In genomic region chr7:108455524-108455832, GRCh38 we compare ENCODE assay signal across 8 cellular contexts. TPM values are rescaled to one million over a fixed set of nuclear protein-coding genes. Genes with fewer than 3 reads are reported as not detected.
A peak's percentile ranks its signal among the peaks of the same experiment; 100 is the strongest.
DNase-seq lines count a peak whose midpoint lies in the region; ATAC-seq and TF ChIP-seq lines count a peak whose summit lies in the region.

No MANE protein-coding gene starts in this region.

- no peaks in the 10 kb centered on the region for H3K79me2 ChIP-seq in trophoblast cell (ENCODE audit: control insufficient read depth, insufficient read depth, low read length, poor library complexity)

- DNase-seq in heart left ventricle: peak in 1 of 5 donors; percentile 54
- no peak for DNase-seq in Right ventricle myocardium inferior (ENCODE audit: missing footprints)
- peak in 1 of 2 experiments; percentile 16 for DNase-seq in SJSA1 (ENCODE audit: low read depth in 1 of 2, low spot score in 2 of 2)
- no peak for DNase-seq in fibroblast of pulmonary artery (ENCODE audit: low read depth)
- no peak for DNase-seq in trophoblast cell
- DNase-seq in occipital lobe (lab: John Stamatoyannopoulos, UW): no peak

- no peak overlapping the region for H2AK5ac ChIP-seq in trophoblast cell (ENCODE audit: low read length)

- peaks cover 0 to 25% (median 16%) of the 10 kb centered on the region in 12 donors for H3K4me1 ChIP-seq in heart left ventricle
- peaks cover 17% of the 10 kb centered on the region for H3K4me1 ChIP-seq in SJSA1 (replicated peaks)
- peaks cover 10 to 16% of the 10 kb centered on the region in 2 experiments for H3K4me1 ChIP-seq in trophoblast cell (ENCODE audit: control insufficient read depth in 1 of 2, insufficient read depth in 2 of 2, low read length in 2 of 2)

- no peak overlapping the region for H3K4ac ChIP-seq in trophoblast cell (ENCODE audit: low read depth, low read length)

- peak overlapping the region; percentile 99 for H3K4me2 ChIP-seq in trophoblast cell (ENCODE audit: low read length)

- 1 to 3% (median 2%) methylated on average over 12 to 38 of the region's 38 CpGs for WGBS in heart left ventricle, 4 donors
- no CpG with 5 or more reads among the region's 38 CpGs for WGBS in trophoblast cell (ENCODE audit: extremely low coverage, insufficient coverage, insufficient read length)

- H3K27ac ChIP-seq in heart left ventricle (no peak overlapping the region), SJSA1 (no peak overlapping the region), trophoblast cell (ENCODE audit: low read depth, low read length) (no peak overlapping the region)

- H3K23ac ChIP-seq in trophoblast cell (ENCODE audit: low read length): no peak overlapping the region

- H2BK12ac ChIP-seq in trophoblast cell (ENCODE audit: low read length): no peak overlapping the region

- H3K4me3 ChIP-seq in heart left ventricle (peak overlapping the region; percentile 29 to 57 (median 49)), SJSA1 (peak overlapping the region; percentile 26), fibroblast of pulmonary artery (replicated peaks; ENCODE audit: low read depth, low read length) (peak overlapping the region; percentile 74), trophoblast cell (ENCODE audit: low read depth, low read length) (no peak overlapping the region)

- H3K9ac ChIP-seq in trophoblast cell (ENCODE audit: low read length): no peak overlapping the region

- H3K27me3 ChIP-seq in heart left ventricle: peaks cover 7 to 82% (median 40%) of the 10 kb centered on the region in 9 donors
- peaks cover 71% of the 10 kb centered on the region for H3K27me3 ChIP-seq in SJSA1 (replicated peaks)
- H3K27me3 ChIP-seq in trophoblast cell (ENCODE audit: insufficient read depth, low read length): peaks cover 39% of the 10 kb centered on the region

- H4K91ac ChIP-seq in trophoblast cell (ENCODE audit: low read depth, low read length): no peak overlapping the region

- no peak overlapping the region for H4K8ac ChIP-seq in trophoblast cell (ENCODE audit: low read depth, low read length)

- peak overlapping the region; percentile 26 for H4K12ac ChIP-seq in trophoblast cell (ENCODE audit: low read depth, low read length)

- no peak overlapping the region for H2AFZ ChIP-seq in trophoblast cell (ENCODE audit: insufficient read depth, low read length, poor library complexity)

- intact Hi-C loops in heart left ventricle (cut with DNase I) (loop anchor here in 3 of 10 donors (10.0 kb wide), 1 partner anchor 271 kb away; no protein-coding TSS in a partner anchor), Right ventricle myocardium inferior (cut with DNase I) (no loop called here)

- no peak overlapping the region for H2BK5ac ChIP-seq in trophoblast cell (ENCODE audit: low read depth, low read length, poor library complexity)

- TF ChIP-seq CTCF in heart left ventricle (IDR thresholded peaks at IDR 0.05): no peak
- TF ChIP-seq CTCF in fibroblast of pulmonary artery (IDR thresholded peaks at IDR 0.05; ENCODE audit: low read length, missing control alignments): no peak

- H3K36me3 ChIP-seq in heart left ventricle: no peaks in the 10 kb centered on the region
- no peaks in the 10 kb centered on the region for H3K36me3 ChIP-seq in SJSA1
- no peaks in the 10 kb centered on the region for H3K36me3 ChIP-seq in trophoblast cell (ENCODE audit: control insufficient read depth in 1 of 2, insufficient read depth in 2 of 2, low read length in 2 of 2)

- TF ChIP-seq POLR2A in heart left ventricle (IDR thresholded peaks at IDR 0.05): no peak

- H3K18ac ChIP-seq in trophoblast cell (ENCODE audit: low read length): no peak overlapping the region

- H3K79me1 ChIP-seq in trophoblast cell (ENCODE audit: low read length): no peaks in the 10 kb centered on the region

- H3K9me3 ChIP-seq in heart left ventricle: no peaks in the 10 kb centered on the region
- no peaks in the 10 kb centered on the region for H3K9me3 ChIP-seq in SJSA1 (replicated peaks)
- peaks cover 8% of the 10 kb centered on the region for H3K9me3 ChIP-seq in trophoblast cell (ENCODE audit: insufficient read depth, low read depth, low read length)

- ATAC-seq in heart left ventricle (peak in 1 of 4 donors; percentile 20), Right ventricle myocardium inferior (no peak), GM19452 (IDR thresholded peaks at IDR 0.05; ENCODE audit: unreplicated experiment) (no peak), GM19023 (IDR thresholded peaks at IDR 0.05; ENCODE audit: unreplicated experiment) (no peak)

- no peak overlapping the region for H2BK120ac ChIP-seq in trophoblast cell (ENCODE audit: insufficient read depth, low read length, poor library complexity)

- H3K14ac ChIP-seq in trophoblast cell (ENCODE audit: low read length): no peak overlapping the region

RNA-seq across cellular contexts. Expression of gene NRCAM, which starts 0.8 kb away (rescaled TPM):
- total RNA-seq in heart left ventricle (1 to 10 TPM in 3 of 9 donors, under 1 TPM in 6; 0.07 to 2.5 (median 0.36) TPM), Right ventricle myocardium inferior (0.30 TPM), occipital lobe (112 TPM)
- under 1 TPM; 0.15 to 0.71 TPM for polyA plus RNA-seq in heart left ventricle
- total RNA-seq in SJSA1 (2014; rRNA removed; shearing (Covaris generic)): not detected in 2 replicates
- 0.38 and 0.47 TPM in 2 replicates for polyA plus RNA-seq in trophoblast cell (2013)

Comparison
In these comparisons a context has a peak if more than half of its experiments do, and no peak if none do; other contexts are left out.
1. RNA of gene NRCAM, which starts 0.8 kb away (total RNA-seq): 112 TPM in occipital lobe (single experiment); 0.07 to 2.5 TPM in heart left ventricle, 0.30 TPM in Right ventricle myocardium inferior (single experiment) and not detected in SJSA1; every median in the first group is over 10 times any median in the second.